Comparison of ENCODE assay signal across 8 cellular contexts in the genomic region with DNA sequence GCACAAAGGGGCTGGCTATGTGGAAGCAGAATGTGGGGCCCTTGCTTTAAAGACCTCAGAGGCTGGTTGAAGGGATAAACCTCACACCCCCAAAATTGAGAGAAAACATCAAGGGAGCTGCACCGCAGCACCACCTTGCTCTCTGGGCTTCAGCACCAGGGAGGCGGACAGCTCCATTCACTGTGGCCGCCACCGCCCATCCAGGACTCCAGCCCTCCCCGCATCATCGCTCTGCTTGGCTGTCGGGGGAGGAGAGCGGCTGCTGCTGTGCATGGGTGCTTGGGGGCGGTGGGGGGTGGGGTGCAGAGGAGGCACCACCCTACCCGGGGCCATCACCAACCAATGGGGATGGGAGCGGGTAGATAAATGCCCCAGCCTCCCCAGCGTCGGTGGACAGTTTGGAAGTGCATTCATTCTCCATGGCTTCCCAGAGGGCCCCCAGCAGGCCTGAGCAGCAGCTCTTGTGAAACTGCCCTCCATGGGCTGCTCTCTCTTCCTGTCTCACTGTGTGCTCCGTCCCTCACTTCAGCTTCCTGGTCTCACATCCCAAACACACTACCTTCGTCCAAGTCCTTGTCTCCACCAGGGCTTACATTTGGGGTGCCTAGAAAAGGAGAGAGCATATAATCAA.
DNase-seq lines count a peak whose midpoint lies in the region; ATAC-seq and TF ChIP-seq lines count a peak whose summit lies in the region.

No MANE protein-coding gene starts in this region.

- DNase-seq in CD4-positive, alpha-beta T cell, result peak in 5 of 10 experiments; percentile 15 to 37 (median 24)
- DNase-seq in HuH-7.5 (ENCODE audit: low spot score) (peak; percentile 90), left lung (peak; percentile 23 to 64), foreskin melanocyte (no peak), immature natural killer cell (no peak), NCI-H2196 (lab: John Stamatoyannopoulos, UW; ENCODE audit: unreplicated experiment) (no peak), NCI-H1417 (lab: John Stamatoyannopoulos, UW) (no peak)
- DNase-seq in activated naive CD8-positive, alpha-beta T cell treated with anti-CD3 and anti-CD28 coated beads for 36 hours, result peak; percentile 38

- H3K4me3 ChIP-seq in left lung, result no peak overlapping the region

- no peak overlapping the region for H3K4me3 Mint-ChIP-seq in CD4-positive, alpha-beta T cell
- no peak overlapping the region for H3K4me3 Mint-ChIP-seq in activated naive CD8-positive, alpha-beta T cell treated with anti-CD3 and anti-CD28 coated beads for 36 hours
- H3K4me3 Mint-ChIP-seq in immature natural killer cell, result no peak overlapping the region

- H3K36me3 ChIP-seq in left lung, result no peaks in the 10 kb centered on the region

- no peak overlapping the region for H3K27ac Mint-ChIP-seq in CD4-positive, alpha-beta T cell
- H3K27ac Mint-ChIP-seq in activated naive CD8-positive, alpha-beta T cell treated with anti-CD3 and anti-CD28 coated beads for 36 hours, result no peak overlapping the region
- no peak overlapping the region for H3K27ac Mint-ChIP-seq in immature natural killer cell

- intact Hi-C loops in CD4-positive, alpha-beta T cell (cut with DNase I, micrococcal nuclease), result no loop called here
- intact Hi-C loops in left lung (cut with DNase I), result no loop called here

- H3K4me1 Mint-ChIP-seq in CD4-positive, alpha-beta T cell (ENCODE audit: low read depth), result no peaks in the 10 kb centered on the region
- H3K4me1 Mint-ChIP-seq in activated naive CD8-positive, alpha-beta T cell treated with anti-CD3 and anti-CD28 coated beads for 36 hours, result no peaks in the 10 kb centered on the region
- no peaks in the 10 kb centered on the region for H3K4me1 Mint-ChIP-seq in immature natural killer cell

- peaks cover 22% of the 10 kb centered on the region for H3K27me3 ChIP-seq in CD4-positive, alpha-beta T cell (ENCODE audit: control insufficient read depth, insufficient read depth, low read length)
- H3K27me3 ChIP-seq in left lung, result peaks cover 0 to 73% of the 10 kb centered on the region in 2 donors

- POLR2A ChIA-PET in CD4-positive, alpha-beta T cell (lab: Charles Lee), result no interaction called here

- peaks cover 13% of the 10 kb centered on the region for H3K9me3 Mint-ChIP-seq in CD4-positive, alpha-beta T cell
- peaks cover 13% of the 10 kb centered on the region for H3K9me3 Mint-ChIP-seq in activated naive CD8-positive, alpha-beta T cell treated with anti-CD3 and anti-CD28 coated beads for 36 hours
- H3K9me3 Mint-ChIP-seq in immature natural killer cell, result peaks cover 11 to 23% (median 15%) of the 10 kb centered on the region in 6 donors

- H3K4me1 ChIP-seq in left lung, result no peaks in the 10 kb centered on the region

- no peak for TF ChIP-seq CTCF in CD4-positive, alpha-beta T cell (IDR thresholded peaks at IDR 0.05)
- TF ChIP-seq CTCF in left lung (IDR thresholded peaks at IDR 0.05), result no peak

- H3K27ac ChIP-seq in CD4-positive, alpha-beta T cell (ENCODE audit: low read depth, low read length), result no peak overlapping the region
- H3K27ac ChIP-seq in left lung, result no peak overlapping the region

- ATAC-seq in CD4-positive, alpha-beta T cell (ENCODE audit: poor library complexity), result peak; percentile 64
- ATAC-seq in left lung, result peak; percentile 69

- H3K36me3 Mint-ChIP-seq in CD4-positive, alpha-beta T cell (ENCODE audit: low read depth), result peaks cover 8% of the 10 kb centered on the region
- H3K36me3 Mint-ChIP-seq in activated naive CD8-positive, alpha-beta T cell treated with anti-CD3 and anti-CD28 coated beads for 36 hours, result no peaks in the 10 kb centered on the region
- H3K36me3 Mint-ChIP-seq in immature natural killer cell, result peaks cover 0 to 6% (median 4%) of the 10 kb centered on the region in 3 donors

- CTCF ChIA-PET in CD4-positive, alpha-beta T cell (lab: Charles Lee), result no interaction called here

- H3K27me3 Mint-ChIP-seq in CD4-positive, alpha-beta T cell, result peaks cover 42% of the 10 kb centered on the region
- H3K27me3 Mint-ChIP-seq in activated naive CD8-positive, alpha-beta T cell treated with anti-CD3 and anti-CD28 coated beads for 36 hours, result peaks cover 28% of the 10 kb centered on the region
- H3K27me3 Mint-ChIP-seq in immature natural killer cell (ENCODE audit: low read depth in 3 of 3), result peaks cover 11 to 13% (median 12%) of the 10 kb centered on the region in 3 donors

- peaks cover 23% of the 10 kb centered on the region for H3K9me3 ChIP-seq in CD4-positive, alpha-beta T cell (ENCODE audit: control insufficient read depth, low read length)
- peaks cover 0 to 16% of the 10 kb centered on the region in 2 donors for H3K9me3 ChIP-seq in left lung

Comparison
In these comparisons a context has a peak if more than half of its experiments do, and no peak if none do; other contexts are left out.
1. DNase-seq: peak in HuH-7.5 (single experiment), activated naive CD8-positive, alpha-beta T cell treated with anti-CD3 and anti-CD28 coated beads for 36 hours (single experiment) and left lung (2 of 2); none in foreskin melanocyte (single experiment), immature natural killer cell (0 of 3), NCI-H2196 (single experiment) and NCI-H1417 (0 of 3).